In the genomic region with DNA sequence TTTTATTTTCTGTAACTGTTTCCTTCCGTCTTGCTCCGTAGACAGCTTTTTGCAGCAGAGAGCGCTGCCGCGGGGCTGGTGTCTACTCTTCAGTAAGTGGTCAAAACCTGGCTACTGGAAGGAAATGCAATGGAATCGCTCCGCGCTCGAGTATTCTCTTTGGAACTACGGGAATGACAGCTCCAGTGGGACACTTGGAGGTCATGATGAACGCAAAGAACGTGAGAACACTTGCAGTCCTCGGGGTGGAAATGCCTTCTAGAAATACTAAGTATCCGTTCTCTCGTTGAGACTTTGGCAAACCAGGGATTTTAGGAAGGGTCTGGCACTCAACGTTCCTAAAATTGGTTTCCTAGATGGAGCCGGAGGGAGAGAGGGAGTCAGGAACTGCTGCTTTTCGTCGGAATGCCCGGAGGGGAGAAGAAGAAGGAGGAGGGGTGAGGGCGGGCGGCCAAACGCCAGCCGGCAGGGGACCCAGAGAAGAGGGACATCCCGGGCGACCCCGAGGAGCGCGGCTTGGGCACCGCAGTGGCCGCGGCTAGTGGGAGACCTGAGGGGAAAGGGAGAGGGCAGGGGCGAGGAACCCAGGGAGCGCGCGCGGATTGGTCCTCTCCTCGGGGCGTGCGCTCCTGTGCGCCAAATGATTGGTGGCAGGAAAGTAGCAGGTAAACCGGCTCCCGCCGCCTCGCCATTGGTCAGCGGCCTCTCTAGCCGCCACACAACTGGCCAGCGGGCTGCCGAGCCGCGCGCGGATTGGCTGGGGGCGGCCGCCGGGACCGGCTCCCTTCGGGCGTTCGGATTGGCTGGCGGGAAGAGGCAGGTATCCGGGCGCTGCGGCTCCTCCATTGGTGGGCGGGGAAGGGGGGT, we compare ENCODE assay signal across 1 cellular context.
A peak's percentile ranks its signal among the peaks of the same experiment; 100 is the strongest.
TF ChIP-seq lines count a peak whose summit lies in the region.

No MANE protein-coding gene starts in this region.

TF ChIP-seq in GM12878, 131 proteins besides CTCF, POLR2A, EP300 and RAD21 (continued from another document and continues in another):
- TF ChIP-seq, protein P1, sequence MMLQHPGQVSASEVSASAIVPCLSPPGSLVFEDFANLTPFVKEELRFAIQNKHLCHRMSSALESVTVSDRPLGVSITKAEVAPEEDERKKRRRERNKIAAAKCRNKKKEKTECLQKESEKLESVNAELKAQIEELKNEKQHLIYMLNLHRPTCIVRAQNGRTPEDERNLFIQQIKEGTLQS (IDR thresholded peaks at IDR 0.05; ENCODE audit: borderline replicate concordance, extremely low read depth, low read depth, low read length): peak; percentile 65; the same call in 1 of the 2 replicates
- TF ChIP-seq, protein P2, sequence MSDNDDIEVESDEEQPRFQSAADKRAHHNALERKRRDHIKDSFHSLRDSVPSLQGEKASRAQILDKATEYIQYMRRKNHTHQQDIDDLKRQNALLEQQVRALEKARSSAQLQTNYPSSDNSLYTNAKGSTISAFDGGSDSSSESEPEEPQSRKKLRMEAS (IDR thresholded peaks at IDR 0.05; ENCODE audit: low read depth, low read length): peak; percentile 18; the same call in 1 of the 2 replicates
- no peak for TF ChIP-seq SREBF2 (IDR thresholded peaks at IDR 0.05; ENCODE audit: low read length)
- TF ChIP-seq, protein P3, sequence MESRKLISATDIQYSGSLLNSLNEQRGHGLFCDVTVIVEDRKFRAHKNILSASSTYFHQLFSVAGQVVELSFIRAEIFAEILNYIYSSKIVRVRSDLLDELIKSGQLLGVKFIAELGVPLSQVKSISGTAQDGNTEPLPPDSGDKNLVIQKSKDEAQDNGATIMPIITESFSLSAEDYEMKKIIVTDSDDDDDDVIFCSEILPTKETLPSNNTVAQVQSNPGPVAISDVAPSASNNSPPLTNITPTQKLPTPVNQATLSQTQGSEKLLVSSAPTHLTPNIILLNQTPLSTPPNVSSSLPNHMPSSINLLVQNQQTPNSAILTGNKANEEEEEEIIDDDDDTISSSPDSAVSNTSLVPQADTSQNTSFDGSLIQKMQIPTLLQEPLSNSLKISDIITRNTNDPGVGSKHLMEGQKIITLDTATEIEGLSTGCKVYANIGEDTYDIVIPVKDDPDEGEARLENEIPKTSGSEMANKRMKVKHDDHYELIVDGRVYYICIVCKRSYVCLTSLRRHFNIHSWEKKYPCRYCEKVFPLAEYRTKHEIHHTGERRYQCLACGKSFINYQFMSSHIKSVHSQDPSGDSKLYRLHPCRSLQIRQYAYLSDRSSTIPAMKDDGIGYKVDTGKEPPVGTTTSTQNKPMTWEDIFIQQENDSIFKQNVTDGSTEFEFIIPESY (IDR thresholded peaks at IDR 0.05): peak; percentile 98
- no peak for TF ChIP-seq RAD51 (IDR thresholded peaks at IDR 0.05)
- TF ChIP-seq CREM (IDR thresholded peaks at IDR 0.05; ENCODE audit: low read depth): peak; percentile 35; the same call in 1 of the 2 replicates
- TF ChIP-seq HDAC6 (IDR thresholded peaks at IDR 0.05; ENCODE audit: unreplicated experiment): no peak
- TF ChIP-seq, protein P4, sequence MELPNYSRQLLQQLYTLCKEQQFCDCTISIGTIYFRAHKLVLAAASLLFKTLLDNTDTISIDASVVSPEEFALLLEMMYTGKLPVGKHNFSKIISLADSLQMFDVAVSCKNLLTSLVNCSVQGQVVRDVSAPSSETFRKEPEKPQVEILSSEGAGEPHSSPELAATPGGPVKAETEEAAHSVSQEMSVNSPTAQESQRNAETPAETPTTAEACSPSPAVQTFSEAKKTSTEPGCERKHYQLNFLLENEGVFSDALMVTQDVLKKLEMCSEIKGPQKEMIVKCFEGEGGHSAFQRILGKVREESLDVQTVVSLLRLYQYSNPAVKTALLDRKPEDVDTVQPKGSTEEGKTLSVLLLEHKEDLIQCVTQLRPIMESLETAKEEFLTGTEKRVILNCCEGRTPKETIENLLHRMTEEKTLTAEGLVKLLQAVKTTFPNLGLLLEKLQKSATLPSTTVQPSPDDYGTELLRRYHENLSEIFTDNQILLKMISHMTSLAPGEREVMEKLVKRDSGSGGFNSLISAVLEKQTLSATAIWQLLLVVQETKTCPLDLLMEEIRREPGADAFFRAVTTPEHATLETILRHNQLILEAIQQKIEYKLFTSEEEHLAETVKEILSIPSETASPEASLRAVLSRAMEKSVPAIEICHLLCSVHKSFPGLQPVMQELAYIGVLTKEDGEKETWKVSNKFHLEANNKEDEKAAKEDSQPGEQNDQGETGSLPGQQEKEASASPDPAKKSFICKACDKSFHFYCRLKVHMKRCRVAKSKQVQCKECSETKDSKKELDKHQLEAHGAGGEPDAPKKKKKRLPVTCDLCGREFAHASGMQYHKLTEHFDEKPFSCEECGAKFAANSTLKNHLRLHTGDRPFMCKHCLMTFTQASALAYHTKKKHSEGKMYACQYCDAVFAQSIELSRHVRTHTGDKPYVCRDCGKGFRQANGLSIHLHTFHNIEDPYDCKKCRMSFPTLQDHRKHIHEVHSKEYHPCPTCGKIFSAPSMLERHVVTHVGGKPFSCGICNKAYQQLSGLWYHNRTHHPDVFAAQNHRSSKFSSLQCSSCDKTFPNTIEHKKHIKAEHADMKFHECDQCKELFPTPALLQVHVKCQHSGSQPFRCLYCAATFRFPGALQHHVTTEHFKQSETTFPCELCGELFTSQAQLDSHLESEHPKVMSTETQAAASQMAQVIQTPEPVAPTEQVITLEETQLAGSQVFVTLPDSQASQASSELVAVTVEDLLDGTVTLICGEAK (IDR thresholded peaks at IDR 0.05; ENCODE audit: borderline replicate concordance): peak; percentile 34; the same call in 1 of the 2 replicates
- TF ChIP-seq FOS (IDR thresholded peaks at IDR 0.05; ENCODE audit: borderline replicate concordance, extremely low read depth, insufficient read length): peak; percentile 95
- TF ChIP-seq TCF3 (IDR thresholded peaks at IDR 0.05; ENCODE audit: borderline replicate concordance, insufficient read depth, low read depth, low read length): no peak
- TF ChIP-seq ATF7 (IDR thresholded peaks at IDR 0.05; ENCODE audit: low read depth): no peak
- TF ChIP-seq, protein P5, sequence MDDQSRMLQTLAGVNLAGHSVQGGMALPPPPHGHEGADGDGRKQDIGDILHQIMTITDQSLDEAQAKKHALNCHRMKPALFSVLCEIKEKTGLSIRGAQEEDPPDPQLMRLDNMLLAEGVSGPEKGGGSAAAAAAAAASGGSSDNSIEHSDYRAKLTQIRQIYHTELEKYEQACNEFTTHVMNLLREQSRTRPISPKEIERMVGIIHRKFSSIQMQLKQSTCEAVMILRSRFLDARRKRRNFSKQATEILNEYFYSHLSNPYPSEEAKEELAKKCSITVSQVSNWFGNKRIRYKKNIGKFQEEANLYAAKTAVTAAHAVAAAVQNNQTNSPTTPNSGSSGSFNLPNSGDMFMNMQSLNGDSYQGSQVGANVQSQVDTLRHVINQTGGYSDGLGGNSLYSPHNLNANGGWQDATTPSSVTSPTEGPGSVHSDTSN (IDR thresholded peaks at IDR 0.05; ENCODE audit: insufficient replicate concordance, low read depth, low read length): peak; percentile 89
- peak; percentile 26; the same call in 1 of the 2 replicates for TF ChIP-seq PAX5 (IDR thresholded peaks at IDR 0.05; ENCODE audit: borderline replicate concordance, low read depth, low read length)
- 0 out of 2 replicates have a peak, but pooled peaks have one; percentile 68 for TF ChIP-seq HDGF (IDR thresholded peaks at IDR 0.05)
- TF ChIP-seq, protein P6, sequence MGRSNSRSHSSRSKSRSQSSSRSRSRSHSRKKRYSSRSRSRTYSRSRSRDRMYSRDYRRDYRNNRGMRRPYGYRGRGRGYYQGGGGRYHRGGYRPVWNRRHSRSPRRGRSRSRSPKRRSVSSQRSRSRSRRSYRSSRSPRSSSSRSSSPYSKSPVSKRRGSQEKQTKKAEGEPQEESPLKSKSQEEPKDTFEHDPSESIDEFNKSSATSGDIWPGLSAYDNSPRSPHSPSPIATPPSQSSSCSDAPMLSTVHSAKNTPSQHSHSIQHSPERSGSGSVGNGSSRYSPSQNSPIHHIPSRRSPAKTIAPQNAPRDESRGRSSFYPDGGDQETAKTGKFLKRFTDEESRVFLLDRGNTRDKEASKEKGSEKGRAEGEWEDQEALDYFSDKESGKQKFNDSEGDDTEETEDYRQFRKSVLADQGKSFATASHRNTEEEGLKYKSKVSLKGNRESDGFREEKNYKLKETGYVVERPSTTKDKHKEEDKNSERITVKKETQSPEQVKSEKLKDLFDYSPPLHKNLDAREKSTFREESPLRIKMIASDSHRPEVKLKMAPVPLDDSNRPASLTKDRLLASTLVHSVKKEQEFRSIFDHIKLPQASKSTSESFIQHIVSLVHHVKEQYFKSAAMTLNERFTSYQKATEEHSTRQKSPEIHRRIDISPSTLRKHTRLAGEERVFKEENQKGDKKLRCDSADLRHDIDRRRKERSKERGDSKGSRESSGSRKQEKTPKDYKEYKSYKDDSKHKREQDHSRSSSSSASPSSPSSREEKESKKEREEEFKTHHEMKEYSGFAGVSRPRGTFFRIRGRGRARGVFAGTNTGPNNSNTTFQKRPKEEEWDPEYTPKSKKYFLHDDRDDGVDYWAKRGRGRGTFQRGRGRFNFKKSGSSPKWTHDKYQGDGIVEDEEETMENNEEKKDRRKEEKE (IDR thresholded peaks at IDR 0.05): no peak
- no peak for TF ChIP-seq RBBP5 (conservative IDR thresholded peaks at IDR 0.05)
- peak; percentile 100 for TF ChIP-seq SP1 (IDR thresholded peaks at IDR 0.05; ENCODE audit: low read depth, low read length)
- TF ChIP-seq, protein P7, sequence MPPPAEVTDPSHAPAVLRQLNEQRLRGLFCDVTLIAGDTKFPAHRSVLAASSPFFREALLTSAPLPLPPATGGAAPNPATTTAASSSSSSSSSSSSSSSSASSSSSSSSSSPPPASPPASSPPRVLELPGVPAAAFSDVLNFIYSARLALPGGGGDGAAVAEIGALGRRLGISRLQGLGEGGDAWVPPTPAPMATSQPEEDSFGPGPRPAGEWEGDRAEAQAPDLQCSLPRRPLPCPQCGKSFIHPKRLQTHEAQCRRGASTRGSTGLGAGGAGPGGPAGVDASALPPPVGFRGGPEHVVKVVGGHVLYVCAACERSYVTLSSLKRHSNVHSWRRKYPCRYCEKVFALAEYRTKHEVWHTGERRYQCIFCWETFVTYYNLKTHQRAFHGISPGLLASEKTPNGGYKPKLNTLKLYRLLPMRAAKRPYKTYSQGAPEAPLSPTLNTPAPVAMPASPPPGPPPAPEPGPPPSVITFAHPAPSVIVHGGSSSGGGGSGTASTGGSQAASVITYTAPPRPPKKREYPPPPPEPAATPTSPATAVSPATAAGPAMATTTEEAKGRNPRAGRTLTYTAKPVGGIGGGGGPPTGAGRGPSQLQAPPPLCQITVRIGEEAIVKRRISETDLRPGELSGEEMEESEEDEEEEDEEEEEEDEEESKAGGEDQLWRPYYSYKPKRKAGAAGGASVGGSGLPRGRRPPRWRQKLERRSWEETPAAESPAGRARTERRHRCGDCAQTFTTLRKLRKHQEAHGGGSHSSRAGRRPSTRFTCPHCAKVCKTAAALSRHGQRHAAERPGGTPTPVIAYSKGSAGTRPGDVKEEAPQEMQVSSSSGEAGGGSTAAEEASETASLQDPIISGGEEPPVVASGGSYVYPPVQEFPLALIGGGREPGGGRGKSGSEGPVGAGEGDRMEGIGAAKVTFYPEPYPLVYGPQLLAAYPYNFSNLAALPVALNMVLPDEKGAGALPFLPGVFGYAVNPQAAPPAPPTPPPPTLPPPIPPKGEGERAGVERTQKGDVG (CRISPR knock-in tag; IDR thresholded peaks at IDR 0.05): peak; percentile 83; the same call in 1 of the 2 replicates
- TF ChIP-seq, protein P8, sequence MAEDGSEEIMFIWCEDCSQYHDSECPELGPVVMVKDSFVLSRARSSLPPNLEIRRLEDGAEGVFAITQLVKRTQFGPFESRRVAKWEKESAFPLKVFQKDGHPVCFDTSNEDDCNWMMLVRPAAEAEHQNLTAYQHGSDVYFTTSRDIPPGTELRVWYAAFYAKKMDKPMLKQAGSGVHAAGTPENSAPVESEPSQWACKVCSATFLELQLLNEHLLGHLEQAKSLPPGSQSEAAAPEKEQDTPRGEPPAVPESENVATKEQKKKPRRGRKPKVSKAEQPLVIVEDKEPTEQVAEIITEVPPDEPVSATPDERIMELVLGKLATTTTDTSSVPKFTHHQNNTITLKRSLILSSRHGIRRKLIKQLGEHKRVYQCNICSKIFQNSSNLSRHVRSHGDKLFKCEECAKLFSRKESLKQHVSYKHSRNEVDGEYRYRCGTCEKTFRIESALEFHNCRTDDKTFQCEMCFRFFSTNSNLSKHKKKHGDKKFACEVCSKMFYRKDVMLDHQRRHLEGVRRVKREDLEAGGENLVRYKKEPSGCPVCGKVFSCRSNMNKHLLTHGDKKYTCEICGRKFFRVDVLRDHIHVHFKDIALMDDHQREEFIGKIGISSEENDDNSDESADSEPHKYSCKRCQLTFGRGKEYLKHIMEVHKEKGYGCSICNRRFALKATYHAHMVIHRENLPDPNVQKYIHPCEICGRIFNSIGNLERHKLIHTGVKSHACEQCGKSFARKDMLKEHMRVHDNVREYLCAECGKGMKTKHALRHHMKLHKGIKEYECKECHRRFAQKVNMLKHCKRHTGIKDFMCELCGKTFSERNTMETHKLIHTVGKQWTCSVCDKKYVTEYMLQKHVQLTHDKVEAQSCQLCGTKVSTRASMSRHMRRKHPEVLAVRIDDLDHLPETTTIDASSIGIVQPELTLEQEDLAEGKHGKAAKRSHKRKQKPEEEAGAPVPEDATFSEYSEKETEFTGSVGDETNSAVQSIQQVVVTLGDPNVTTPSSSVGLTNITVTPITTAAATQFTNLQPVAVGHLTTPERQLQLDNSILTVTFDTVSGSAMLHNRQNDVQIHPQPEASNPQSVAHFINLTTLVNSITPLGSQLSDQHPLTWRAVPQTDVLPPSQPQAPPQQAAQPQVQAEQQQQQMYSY (CRISPR knock-in tag; IDR thresholded peaks at IDR 0.05): peak; percentile 80; the same call in 1 of the 2 replicates
- no peak for TF ChIP-seq WRNIP1 (IDR thresholded peaks at IDR 0.05; ENCODE audit: borderline replicate concordance, low read depth, low read length)
- peak in 1 of 2 experiments; percentile 68; a peak in 1 of 4 replicates for TF ChIP-seq BHLHE40 (IDR thresholded peaks at IDR 0.05; ENCODE audit: borderline replicate concordance in 1 of 2, low read depth in 2 of 2, low read length in 1 of 2)
- TF ChIP-seq IKZF1 (conservative IDR thresholded peaks at IDR 0.05): peak; percentile 99
- TF ChIP-seq, protein P9, sequence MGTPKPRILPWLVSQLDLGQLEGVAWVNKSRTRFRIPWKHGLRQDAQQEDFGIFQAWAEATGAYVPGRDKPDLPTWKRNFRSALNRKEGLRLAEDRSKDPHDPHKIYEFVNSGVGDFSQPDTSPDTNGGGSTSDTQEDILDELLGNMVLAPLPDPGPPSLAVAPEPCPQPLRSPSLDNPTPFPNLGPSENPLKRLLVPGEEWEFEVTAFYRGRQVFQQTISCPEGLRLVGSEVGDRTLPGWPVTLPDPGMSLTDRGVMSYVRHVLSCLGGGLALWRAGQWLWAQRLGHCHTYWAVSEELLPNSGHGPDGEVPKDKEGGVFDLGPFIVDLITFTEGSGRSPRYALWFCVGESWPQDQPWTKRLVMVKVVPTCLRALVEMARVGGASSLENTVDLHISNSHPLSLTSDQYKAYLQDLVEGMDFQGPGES (IDR thresholded peaks at IDR 0.05): peak; percentile 98
- TF ChIP-seq, protein P10, sequence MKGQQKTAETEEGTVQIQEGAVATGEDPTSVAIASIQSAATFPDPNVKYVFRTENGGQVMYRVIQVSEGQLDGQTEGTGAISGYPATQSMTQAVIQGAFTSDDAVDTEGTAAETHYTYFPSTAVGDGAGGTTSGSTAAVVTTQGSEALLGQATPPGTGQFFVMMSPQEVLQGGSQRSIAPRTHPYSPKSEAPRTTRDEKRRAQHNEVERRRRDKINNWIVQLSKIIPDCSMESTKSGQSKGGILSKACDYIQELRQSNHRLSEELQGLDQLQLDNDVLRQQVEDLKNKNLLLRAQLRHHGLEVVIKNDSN (IDR thresholded peaks at IDR 0.05; ENCODE audit: borderline replicate concordance, extremely low read length, insufficient read depth, low read depth, low read length): no peak
- peak; percentile 26 for TF ChIP-seq SIX5 (IDR thresholded peaks at IDR 0.05; ENCODE audit: low read depth, low read length, severe bottlenecking)
- TF ChIP-seq TARDBP (IDR thresholded peaks at IDR 0.05; ENCODE audit: borderline replicate concordance): peak; percentile 90; the same call in 1 of the 2 replicates
- TF ChIP-seq TCF12 (IDR thresholded peaks at IDR 0.05; ENCODE audit: low read depth, low read length): no peak
- TF ChIP-seq CREB1 (IDR thresholded peaks at IDR 0.05; ENCODE audit: low read depth): 0 out of 2 replicates have a peak, but pooled peaks have one; percentile 63
- TF ChIP-seq NFYA (IDR thresholded peaks at IDR 0.05; ENCODE audit: borderline replicate concordance, low read depth, low read length): peak; percentile 93
